8 cellular contexts compared by ENCODE assay signal in the genomic region with DNA sequence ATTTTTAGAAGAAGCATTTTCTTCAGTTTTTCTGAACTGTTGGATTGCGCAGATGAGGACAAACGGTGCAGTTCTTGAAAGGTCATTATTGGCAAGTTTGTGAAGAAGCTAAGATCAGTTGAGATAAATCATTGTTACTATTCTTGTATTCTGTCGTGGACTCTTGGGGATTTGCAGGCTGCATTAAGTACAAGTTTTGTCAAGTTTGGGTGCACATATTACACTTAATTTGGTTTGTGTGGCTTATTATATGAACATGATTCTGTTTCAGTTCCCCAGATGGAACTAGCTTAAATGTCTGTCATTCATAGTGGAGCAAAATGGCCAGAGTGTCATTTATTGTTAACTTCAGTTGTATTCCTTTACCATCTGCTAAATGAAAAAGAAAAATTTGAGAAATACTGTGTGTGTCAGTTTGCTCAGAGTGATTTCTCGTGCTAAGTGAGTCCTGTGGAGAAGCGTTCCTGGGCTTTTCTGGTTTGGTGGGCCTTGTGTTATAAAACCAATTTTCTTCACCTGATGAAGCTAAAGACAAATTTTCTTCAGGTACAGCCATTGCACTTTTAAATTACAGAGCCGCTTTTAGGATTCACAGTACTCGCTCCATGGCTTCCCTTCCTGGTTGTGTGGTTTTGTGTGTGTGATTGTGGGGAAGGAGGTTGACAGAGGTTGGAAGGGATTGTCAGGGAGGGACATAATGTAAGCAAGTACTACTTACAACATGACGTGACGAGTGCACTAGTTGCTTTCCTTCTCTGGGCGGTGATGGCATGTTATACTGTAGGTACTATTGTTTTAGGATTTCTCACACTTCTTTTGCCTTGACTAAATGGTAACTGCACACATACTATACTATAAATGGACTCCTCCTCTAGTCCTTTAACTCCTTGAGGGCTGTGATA. TPM values are rescaled to one million over a fixed set of nuclear protein-coding genes. Genes with fewer than 3 reads are reported as not detected.
DNase-seq lines count a peak whose midpoint lies in the region; ATAC-seq, FAIRE-seq and TF ChIP-seq lines count a peak whose summit lies in the region.

No MANE protein-coding gene starts in this region.

- H3K36me3 ChIP-seq in SJSA1: peaks cover 7% of the 10 kb centered on the region
- H3K36me3 ChIP-seq in fibroblast of lung (ENCODE audit: control insufficient read depth, insufficient read depth, low read length): no peaks in the 10 kb centered on the region
- no peaks in the 10 kb centered on the region for H3K36me3 ChIP-seq in gastrocnemius medialis

- TF ChIP-seq POLR2A in GM12891 (IDR thresholded peaks at IDR 0.05; ENCODE audit: low read depth, low read length) (no peak), gastrocnemius medialis (IDR thresholded peaks at IDR 0.05) (no peak)

- peak overlapping the region; percentile 8; the same call in 1 of the 2 replicates for H3K27ac ChIP-seq in SJSA1
- no peak overlapping the region for H3K27ac ChIP-seq in fibroblast of lung (ENCODE audit: insufficient read depth, low read length)
- peak overlapping the region in 2 of 4 donors; percentile 86 to 90 for H3K27ac ChIP-seq in gastrocnemius medialis

- H3K27me3 ChIP-seq in SJSA1 (replicated peaks) (no peaks in the 10 kb centered on the region), fibroblast of lung (ENCODE audit: control insufficient read depth, insufficient read depth, low read length) (no peaks in the 10 kb centered on the region), gastrocnemius medialis (no peaks in the 10 kb centered on the region)

- peaks cover 28% of the 10 kb centered on the region for H3K4me1 ChIP-seq in SJSA1 (replicated peaks)
- H3K4me1 ChIP-seq in fibroblast of lung (ENCODE audit: control insufficient read depth, extremely low read depth, insufficient read depth, low read length): no peaks in the 10 kb centered on the region
- peaks cover 6 to 11% of the 10 kb centered on the region in 2 donors for H3K4me1 ChIP-seq in gastrocnemius medialis

- H2AFZ ChIP-seq in fibroblast of lung (ENCODE audit: low read length): no peak overlapping the region

- peaks cover 54% of the 10 kb centered on the region for H3K79me2 ChIP-seq in fibroblast of lung (ENCODE audit: control insufficient read depth, insufficient read depth, low read length)

- DNase-seq in GM12891 (ENCODE audit: insufficient read length, low spot score): no peak
- DNase-seq in SJSA1 (ENCODE audit: low read depth in 1 of 2, low spot score in 2 of 2): peak in 1 of 2 experiments; percentile 64
- peak in 1 of 2 donors; percentile 44 for DNase-seq in fibroblast of lung (ENCODE audit: low read depth in 2 of 2)
- DNase-seq in gastrocnemius medialis: no peak
- no peak for DNase-seq in Ammon's horn (ENCODE audit: low spot score)
- no peak for DNase-seq in GM19238 (ENCODE audit: insufficient read length, low spot score)

- H3K9ac ChIP-seq in fibroblast of lung (ENCODE audit: insufficient read depth, low read length): no peak overlapping the region

- no peaks in the 10 kb centered on the region for H4K20me1 ChIP-seq in fibroblast of lung (ENCODE audit: control insufficient read depth, extremely low read depth, insufficient read depth, low read length)

- peak overlapping the region; percentile 92 for H3K4me2 ChIP-seq in fibroblast of lung (ENCODE audit: extremely low read depth, insufficient read depth, low read length)

- ATAC-seq in gastrocnemius medialis: no peak
- ATAC-seq in GM21717 (IDR thresholded peaks at IDR 0.05; ENCODE audit: unreplicated experiment): no peak
- no peak for ATAC-seq in GM21529 (IDR thresholded peaks at IDR 0.05; ENCODE audit: unreplicated experiment)

- in situ Hi-C loops in gastrocnemius medialis (cut with MboI; ENCODE audit: low sequenced_read_pairs in 4 of 4): no loop called here

- TF ChIP-seq CTCF in fibroblast of lung (conservative IDR thresholded peaks at IDR 0.05 in 1 of 2, IDR thresholded peaks at IDR 0.05 in 1 of 2; ENCODE audit: low read depth in 1 of 2, low read length in 2 of 2): no peak
- no peak for TF ChIP-seq CTCF in gastrocnemius medialis (IDR thresholded peaks at IDR 0.05 in 4 of 5, conservative IDR thresholded peaks at IDR 0.05 in 1 of 5)

- H3K4me3 ChIP-seq in SJSA1: peak overlapping the region; percentile 97
- peak overlapping the region; percentile 69 to 81 (median 76) for H3K4me3 ChIP-seq in fibroblast of lung (replicated peaks in 1 of 4; ENCODE audit: control extremely low read depth in 1 of 4, insufficient read depth in 1 of 4, low read depth in 3 of 4, low read length in 4 of 4)
- H3K4me3 ChIP-seq in gastrocnemius medialis: peak overlapping the region; percentile 74 to 94 (median 91)

- H3K9me3 ChIP-seq in SJSA1 (replicated peaks) (no peaks in the 10 kb centered on the region), fibroblast of lung (ENCODE audit: control insufficient read depth, insufficient read depth, low read depth, low read length) (no peaks in the 10 kb centered on the region), gastrocnemius medialis (no peaks in the 10 kb centered on the region)

- peak; percentile 86 for FAIRE-seq in GM12891 (lab: Jason Lieb, UNC)

- intact Hi-C loops in gastrocnemius medialis (cut with DNase I; ENCODE audit: low total_unique reads): loop anchor here (2.0 to 5.0 kb wide), 2 partner anchors 51 to 200 kb away; no protein-coding TSS in a partner anchor

TF ChIP-seq in GM12891, 5 proteins besides CTCF, POLR2A, EP300 and RAD21:
- TF ChIP-seq SPI1 (IDR thresholded peaks at IDR 0.05; ENCODE audit: low read depth, low read length): peak; percentile 86
- no peak for TF ChIP-seq PAX5 (IDR thresholded peaks at IDR 0.05; ENCODE audit: insufficient read depth, low read length, severe bottlenecking)

RNA-seq across cellular contexts. Expression of a gene that starts 1.7 kb away (rescaled TPM):
- polyA plus RNA-seq in GM12891 (2012; ENCODE audit: low read depth, missing spikeins): 46.1 TPM
- total RNA-seq in SJSA1 (2014; rRNA removed; shearing (Covaris generic)): 65.4 and 79.3 TPM in 2 replicates
- total RNA-seq in fibroblast of lung (41.1 and 68.4 TPM in 2 replicates), gastrocnemius medialis (100 to 1,000 TPM; 127 to 481 (median 172) TPM)
- 8.3 and 9.2 TPM in 2 replicates for polyA plus RNA-seq in fibroblast of lung
- polyA plus RNA-seq in fibroblast of lung (2012): 18.1 and 19.5 TPM in 2 replicates
- polyA minus RNA-seq in fibroblast of lung (ENCODE audit: low replicate concordance): 59.6 and 86.0 TPM in 2 replicates
